In the genomic region with DNA sequence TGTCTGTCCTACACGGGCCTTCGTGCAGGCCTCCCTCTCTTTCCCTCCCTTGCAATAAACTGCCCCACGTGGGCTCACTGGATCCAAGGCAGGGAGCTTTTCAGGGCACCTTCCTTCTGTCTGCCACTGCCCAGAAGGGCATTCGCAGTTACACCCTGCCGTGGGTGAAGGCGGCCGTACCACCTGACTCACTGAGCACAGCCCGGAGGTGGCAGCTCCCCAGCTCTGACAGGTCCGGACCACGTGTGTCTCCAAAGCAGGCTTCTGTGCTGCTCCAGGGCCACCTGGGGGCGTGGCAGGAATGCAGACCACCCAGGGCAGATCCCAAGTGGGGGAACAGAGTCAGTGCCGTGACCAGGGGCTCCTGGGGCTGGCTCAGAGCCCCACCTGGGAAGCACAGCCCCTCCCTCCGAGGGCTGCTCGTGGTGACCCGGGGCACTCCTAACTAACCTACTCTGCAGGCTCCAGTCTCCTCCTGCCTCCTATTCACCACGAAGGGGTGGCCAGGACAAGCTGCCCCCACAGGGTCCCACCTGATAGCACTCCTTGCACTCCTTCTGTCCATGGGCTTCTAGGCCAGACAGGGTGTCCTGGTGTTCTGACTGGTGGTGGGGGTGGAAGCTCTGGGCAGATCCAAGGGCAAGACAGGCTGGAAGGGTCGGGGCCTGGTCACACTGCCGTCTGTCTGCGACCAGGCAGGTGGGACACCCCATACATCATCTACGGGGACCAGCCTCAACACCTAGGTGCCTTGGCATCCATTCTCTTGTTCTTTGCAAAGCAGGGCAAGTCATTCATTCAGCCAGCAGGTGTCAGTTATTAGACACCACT, we compare ENCODE assay signal across 15 cellular contexts. TPM values are rescaled to one million over a fixed set of nuclear protein-coding genes. Genes with fewer than 3 reads are reported as not detected.
A peak's percentile ranks its signal among the peaks of the same experiment; 100 is the strongest.
DNase-seq lines count a peak whose midpoint lies in the region; ATAC-seq lines count a peak whose summit lies in the region.
"Had no signal": no experiment of that assay in that cellular context is flagged by ENCODE, and none has a peak within 500 bp of the region (broad histone marks: within the 10 kb centered on the region; RNA-seq: fewer than 3 reads in every experiment).

No MANE protein-coding gene starts in this region.

- peaks cover 36% of the 10 kb centered on the region for H3K4me1 ChIP-seq in HUES6 (ENCODE audit: control insufficient read depth, insufficient read depth, low read length)

- peak overlapping the region; percentile 11 for H3K9ac ChIP-seq in HUES6 (ENCODE audit: low read length)

- no peaks in the 10 kb centered on the region for H3K27me3 ChIP-seq in HUES6 (ENCODE audit: control insufficient read depth, insufficient read depth, low read length)

- no peak overlapping the region for H3K4me3 ChIP-seq in HUES6 (ENCODE audit: low read depth, low read length)

- H3K4me1 Mint-ChIP-seq in naive thymus-derived CD8-positive, alpha-beta T cell: peaks cover 35 to 74% (median 59%) of the 10 kb centered on the region in 4 donors

- no peak overlapping the region for H3K27ac ChIP-seq in HUES6 (ENCODE audit: low read depth, low read length)

- no peaks in the 10 kb centered on the region for H3K36me3 ChIP-seq in HUES6 (ENCODE audit: control insufficient read depth, insufficient read depth, low read length)

- DNase-seq in 8988T (peak; percentile 8), foreskin melanocyte (no peak), DMS153 treated with DMSO at 0.1 percent for 48 hours (lab: John Stamatoyannopoulos, UW; ENCODE audit: unreplicated experiment) (no peak)
- DNase-seq in naive thymus-derived CD8-positive, alpha-beta T cell: no peak
- DNase-seq in stimulated activated CD4-positive, alpha-beta T cell treated with anti-CD3 and anti-CD28 coated beads, Interleukin-12 subunit alpha, Interleukin-12 subunit beta, amount 100 ng/mL, for 4 hours: no peak
- DNase-seq: activated CD4-positive, alpha-beta T cell treated with anti-CD3 and anti-CD28 coated beads, Interleukin-2, amount 50 U/mL, for 4 hours; cerebellar nuclear complex; hypothalamus; NCI-H1105; NCI-H446 treated with DMSO at 0.1 percent for 48 hours; trophoblast cell had no signal

- peak overlapping the region; percentile 77 to 97 (median 95) for H3K27ac Mint-ChIP-seq in naive thymus-derived CD8-positive, alpha-beta T cell

- peaks cover 27% of the 10 kb centered on the region for H3K9me3 ChIP-seq in HUES6 (ENCODE audit: control insufficient read depth, insufficient read depth, low read depth, low read length)

- ATAC-seq in esophagus mucosa (peak; percentile 63), GM18498 (IDR thresholded peaks at IDR 0.05; ENCODE audit: unreplicated experiment) (no peak)
- no peak for ATAC-seq in naive thymus-derived CD8-positive, alpha-beta T cell

- peaks cover 8 to 15% (median 10%) of the 10 kb centered on the region in 3 donors for H3K36me3 Mint-ChIP-seq in naive thymus-derived CD8-positive, alpha-beta T cell

- POLR2A ChIA-PET in naive thymus-derived CD8-positive, alpha-beta T cell (lab: Charles Lee): interaction anchor here (1.0 to 3.3 kb wide), 4 partner anchors 11 to 142 kb away, joined by 3 to 31 read pairs (median 14); partner anchors contain the start of genes MTERF4, PASK, PPP1R7 and SNED1

- H3K27me3 Mint-ChIP-seq in naive thymus-derived CD8-positive, alpha-beta T cell: no peaks in the 10 kb centered on the region
- H3K27me3 Mint-ChIP-seq: activated naive CD4-positive, alpha-beta T cell treated with anti-CD3 and anti-CD28 coated beads, Interleukin-2, amount 50 U/mL, for 24 hours had no signal

- H3K9me3 Mint-ChIP-seq in naive thymus-derived CD8-positive, alpha-beta T cell: peaks cover 5 to 31% (median 15%) of the 10 kb centered on the region in 9 donors

- H3K4me3 Mint-ChIP-seq in naive thymus-derived CD8-positive, alpha-beta T cell: peak overlapping the region in 8 of 10 donors; percentile 19 to 90 (median 78)

RNA-seq across cellular contexts. Expression of gene SNED1, which starts 9.7 kb away (rescaled TPM):
- total RNA-seq in esophagus mucosa: 3.9 TPM
- 10 to 100 TPM; 91.8 to 99.9 TPM for total RNA-seq in naive thymus-derived CD8-positive, alpha-beta T cell
- 1 to 10 TPM in 2 of 3 donors, under 1 TPM in 1; 0.60 to 3.0 (median 1.4) TPM for polyA plus RNA-seq in naive thymus-derived CD8-positive, alpha-beta T cell

Comparison
In these comparisons a context has a peak if more than half of its experiments do, and no peak if none do; other contexts are left out.
1. RNA of gene SNED1, which starts 9.7 kb away (total RNA-seq): 91.8 to 99.9 TPM in naive thymus-derived CD8-positive, alpha-beta T cell; 3.9 TPM in esophagus mucosa (single experiment); every median in the first group is over 10 times any median in the second.